In the genomic region with DNA sequence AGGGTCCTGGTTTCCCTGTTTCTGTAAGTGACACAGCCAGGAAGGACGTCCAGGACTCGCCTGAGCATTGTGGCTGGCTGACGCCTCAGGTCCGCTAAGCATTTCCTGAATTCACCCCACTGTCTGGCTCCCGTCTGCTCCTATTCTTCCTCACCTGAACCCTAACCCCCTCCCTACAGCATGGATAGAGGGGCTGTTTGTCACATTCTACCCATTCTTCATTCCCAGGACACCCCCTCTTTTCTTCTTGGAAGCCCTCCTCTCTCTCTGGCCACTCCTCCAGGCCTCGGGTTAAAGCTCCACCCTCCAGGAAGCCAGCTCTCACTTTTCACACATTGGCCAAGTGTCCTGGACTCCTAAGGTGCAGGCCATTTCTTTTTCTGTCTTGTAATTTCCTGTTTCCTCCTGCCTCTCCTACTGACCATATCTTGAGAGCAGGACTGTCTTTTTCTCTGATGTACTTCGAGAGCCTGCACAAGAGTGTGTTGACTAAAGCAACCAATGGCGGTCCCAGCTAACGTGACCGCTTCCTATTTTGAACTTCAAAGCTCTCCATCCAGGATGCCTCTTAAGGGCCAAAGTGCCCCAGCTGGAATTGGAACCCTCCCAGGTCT, we compare ENCODE assay signal across 1 cellular context.
A peak's percentile ranks its signal among the peaks of the same experiment; 100 is the strongest.
TF ChIP-seq lines count a peak whose summit lies in the region.

No MANE protein-coding gene starts in this region.

TF ChIP-seq in HepG2, 621 proteins besides CTCF, POLR2A, EP300 and RAD21 (continues in another document):
- TF ChIP-seq ZNF350 (CRISPR knock-in tag; IDR thresholded peaks at IDR 0.05; ENCODE audit: borderline replicate concordance, low read depth) (peak; percentile 20; the same call in 1 of the 2 replicates), SRSF1 (optimal IDR thresholded peaks at IDR 0.05; ENCODE audit: low read depth, low read length) (no peak), HIVEP1 (CRISPR knock-in tag; IDR thresholded peaks at IDR 0.05) (no peak), ZBTB8A (CRISPR knock-in tag; IDR thresholded peaks at IDR 0.05; ENCODE audit: borderline replicate concordance, low read depth) (no peak), ZFX (CRISPR knock-in tag; IDR thresholded peaks at IDR 0.05; ENCODE audit: low read depth) (peak; percentile 56; the same call in 1 of the 2 replicates), ZNF644 (CRISPR knock-in tag; IDR thresholded peaks at IDR 0.05; ENCODE audit: low read depth) (peak; percentile 11; the same call in 1 of the 2 replicates), RFX5 (IDR thresholded peaks at IDR 0.05; ENCODE audit: low read depth, low read length) (no peak), ZNF484 (CRISPR knock-in tag; IDR thresholded peaks at IDR 0.05; ENCODE audit: borderline replicate concordance, low read depth) (no peak), FOXJ3 (CRISPR knock-in tag; IDR thresholded peaks at IDR 0.05; ENCODE audit: borderline replicate concordance) (no peak), DNMT3B (CRISPR knock-in tag; conservative IDR thresholded peaks at IDR 0.05) (no peak), ZNF251 (CRISPR knock-in tag; IDR thresholded peaks at IDR 0.05) (no peak), ZNF629 (CRISPR knock-in tag; conservative IDR thresholded peaks at IDR 0.05) (peak; percentile 32; the same call in 1 of the 2 replicates), ZFP36L1 (CRISPR knock-in tag; IDR thresholded peaks at IDR 0.05) (no peak), THAP11 (CRISPR knock-in tag; IDR thresholded peaks at IDR 0.05) (0 out of 2 replicates have a peak, but pooled peaks have one; percentile 19), ZNF841 (CRISPR knock-in tag; IDR thresholded peaks at IDR 0.05; ENCODE audit: borderline replicate concordance) (no peak), JARID2 (CRISPR knock-in tag; IDR thresholded peaks at IDR 0.05; ENCODE audit: insufficient replicate concordance) (no peak), ZNF746 (CRISPR knock-in tag; IDR thresholded peaks at IDR 0.05) (no peak), KMT2B (CRISPR knock-in tag; IDR thresholded peaks at IDR 0.05) (peak; percentile 52; the same call in 1 of the 2 replicates), NFE2L2 (IDR thresholded peaks at IDR 0.05; ENCODE audit: low read length) (no peak), PHF8 (CRISPR knock-in tag; IDR thresholded peaks at IDR 0.05) (peak; percentile 38; the same call in 1 of the 2 replicates), SIN3A (IDR thresholded peaks at IDR 0.05; ENCODE audit: borderline replicate concordance, low read depth, low read length) (peak; percentile 58; the same call in 1 of the 2 replicates), POLR2AphosphoS5 (IDR thresholded peaks at IDR 0.05; ENCODE audit: low read depth, low read length) (peak; percentile 70), RXRB (CRISPR knock-in tag; IDR thresholded peaks at IDR 0.05; ENCODE audit: borderline replicate concordance) (no peak; the same call in 1 of the 2 replicates), ETV5 (CRISPR knock-in tag; IDR thresholded peaks at IDR 0.05; ENCODE audit: borderline replicate concordance) (no peak), ERF (CRISPR knock-in tag; IDR thresholded peaks at IDR 0.05) (peak; percentile 31; the same call in 1 of the 2 replicates), ZNF235 (CRISPR knock-in tag; IDR thresholded peaks at IDR 0.05; ENCODE audit: borderline replicate concordance) (no peak), ZNF136 (CRISPR knock-in tag; IDR thresholded peaks at IDR 0.05; ENCODE audit: low read depth) (no peak), PCBP2 (optimal IDR thresholded peaks at IDR 0.05; ENCODE audit: low read depth, low read length, poor library complexity, severe bottlenecking) (no peak), SP140L (CRISPR knock-in tag; IDR thresholded peaks at IDR 0.05; ENCODE audit: borderline replicate concordance) (no peak), HMG20B (CRISPR knock-in tag; conservative IDR thresholded peaks at IDR 0.05) (0 out of 2 replicates have a peak, but pooled peaks have one; percentile 31), ZNF138 (CRISPR knock-in tag; IDR thresholded peaks at IDR 0.05; ENCODE audit: low read depth) (0 out of 2 replicates have a peak, but pooled peaks have one; percentile 48), STAG1 (CRISPR knock-in tag; IDR thresholded peaks at IDR 0.05) (no peak), TAF1 (CRISPR knock-in tag; IDR thresholded peaks at IDR 0.05) (peak; percentile 43)
- TF ChIP-seq, protein P1, sequence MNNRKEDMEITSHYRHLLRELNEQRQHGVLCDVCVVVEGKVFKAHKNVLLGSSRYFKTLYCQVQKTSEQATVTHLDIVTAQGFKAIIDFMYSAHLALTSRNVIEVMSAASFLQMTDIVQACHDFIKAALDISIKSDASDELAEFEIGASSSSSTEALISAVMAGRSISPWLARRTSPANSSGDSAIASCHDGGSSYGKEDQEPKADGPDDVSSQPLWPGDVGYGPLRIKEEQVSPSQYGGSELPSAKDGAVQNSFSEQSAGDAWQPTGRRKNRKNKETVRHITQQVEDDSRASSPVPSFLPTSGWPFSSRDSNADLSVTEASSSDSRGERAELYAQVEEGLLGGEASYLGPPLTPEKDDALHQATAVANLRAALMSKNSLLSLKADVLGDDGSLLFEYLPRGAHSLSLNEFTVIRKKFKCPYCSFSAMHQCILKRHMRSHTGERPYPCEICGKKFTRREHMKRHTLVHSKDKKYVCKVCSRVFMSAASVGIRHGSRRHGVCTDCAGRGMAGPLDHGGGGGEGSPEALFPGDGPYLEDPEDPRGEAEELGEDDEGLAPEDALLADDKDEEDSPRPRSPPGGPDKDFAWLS (CRISPR knock-in tag; IDR thresholded peaks at IDR 0.05; ENCODE audit: borderline replicate concordance), result no peak
- TF ChIP-seq, protein P2, sequence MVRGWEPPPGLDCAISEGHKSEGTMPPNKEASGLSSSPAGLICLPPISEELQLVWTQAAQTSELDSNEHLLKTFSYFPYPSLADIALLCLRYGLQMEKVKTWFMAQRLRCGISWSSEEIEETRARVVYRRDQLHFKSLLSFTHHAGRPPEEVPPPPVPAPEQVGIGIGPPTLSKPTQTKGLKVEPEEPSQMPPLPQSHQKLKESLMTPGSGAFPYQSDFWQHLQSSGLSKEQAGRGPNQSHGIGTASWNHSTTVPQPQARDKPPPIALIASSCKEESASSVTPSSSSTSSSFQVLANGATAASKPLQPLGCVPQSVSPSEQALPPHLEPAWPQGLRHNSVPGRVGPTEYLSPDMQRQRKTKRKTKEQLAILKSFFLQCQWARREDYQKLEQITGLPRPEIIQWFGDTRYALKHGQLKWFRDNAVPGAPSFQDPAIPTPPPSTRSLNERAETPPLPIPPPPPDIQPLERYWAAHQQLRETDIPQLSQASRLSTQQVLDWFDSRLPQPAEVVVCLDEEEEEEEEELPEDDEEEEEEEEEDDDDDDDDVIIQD (CRISPR knock-in tag; IDR thresholded peaks at IDR 0.05; ENCODE audit: low read depth), result peak; percentile 32; the same call in 1 of the 2 replicates
- TF ChIP-seq, protein P3, sequence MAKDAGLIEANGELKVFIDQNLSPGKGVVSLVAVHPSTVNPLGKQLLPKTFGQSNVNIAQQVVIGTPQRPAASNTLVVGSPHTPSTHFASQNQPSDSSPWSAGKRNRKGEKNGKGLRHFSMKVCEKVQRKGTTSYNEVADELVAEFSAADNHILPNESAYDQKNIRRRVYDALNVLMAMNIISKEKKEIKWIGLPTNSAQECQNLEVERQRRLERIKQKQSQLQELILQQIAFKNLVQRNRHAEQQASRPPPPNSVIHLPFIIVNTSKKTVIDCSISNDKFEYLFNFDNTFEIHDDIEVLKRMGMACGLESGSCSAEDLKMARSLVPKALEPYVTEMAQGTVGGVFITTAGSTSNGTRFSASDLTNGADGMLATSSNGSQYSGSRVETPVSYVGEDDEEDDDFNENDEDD (CRISPR knock-in tag; IDR thresholded peaks at IDR 0.05; ENCODE audit: borderline replicate concordance), result peak; percentile 55; the same call in 1 of the 2 replicates
- TF ChIP-seq, protein P4, sequence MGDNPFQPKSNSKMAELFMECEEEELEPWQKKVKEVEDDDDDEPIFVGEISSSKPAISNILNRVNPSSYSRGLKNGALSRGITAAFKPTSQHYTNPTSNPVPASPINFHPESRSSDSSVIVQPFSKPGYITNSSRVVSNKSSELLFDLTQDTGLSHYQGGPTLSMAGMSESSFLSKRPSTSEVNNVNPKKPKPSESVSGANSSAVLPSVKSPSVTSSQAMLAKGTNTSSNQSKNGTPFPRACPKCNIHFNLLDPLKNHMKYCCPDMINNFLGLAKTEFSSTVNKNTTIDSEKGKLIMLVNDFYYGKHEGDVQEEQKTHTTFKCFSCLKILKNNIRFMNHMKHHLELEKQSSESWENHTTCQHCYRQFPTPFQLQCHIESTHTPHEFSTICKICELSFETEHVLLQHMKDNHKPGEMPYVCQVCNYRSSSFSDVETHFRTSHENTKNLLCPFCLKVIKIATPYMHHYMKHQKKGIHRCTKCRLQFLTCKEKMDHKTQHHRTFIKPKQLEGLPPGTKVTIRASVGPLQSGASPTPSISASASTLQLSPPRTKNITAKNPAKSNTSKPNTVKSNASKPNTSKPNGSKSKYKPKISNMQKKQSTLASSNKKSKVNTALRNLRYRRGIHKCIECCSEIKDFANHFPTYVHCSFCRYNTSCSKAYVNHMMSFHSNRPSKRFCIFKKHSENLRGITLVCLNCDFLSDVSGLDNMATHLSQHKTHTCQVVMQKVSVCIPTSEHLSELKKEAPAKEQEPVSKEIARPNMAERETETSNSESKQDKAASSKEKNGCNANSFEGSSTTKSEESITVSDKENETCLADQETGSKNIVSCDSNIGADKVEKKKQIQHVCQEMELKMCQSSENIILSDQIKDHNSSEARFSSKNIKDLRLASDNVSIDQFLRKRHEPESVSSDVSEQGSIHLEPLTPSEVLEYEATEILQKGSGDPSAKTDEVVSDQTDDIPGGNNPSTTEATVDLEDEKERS (CRISPR knock-in tag; IDR thresholded peaks at IDR 0.05), result peak; percentile 51; the same call in 1 of the 2 replicates
- TF ChIP-seq, protein P5, sequence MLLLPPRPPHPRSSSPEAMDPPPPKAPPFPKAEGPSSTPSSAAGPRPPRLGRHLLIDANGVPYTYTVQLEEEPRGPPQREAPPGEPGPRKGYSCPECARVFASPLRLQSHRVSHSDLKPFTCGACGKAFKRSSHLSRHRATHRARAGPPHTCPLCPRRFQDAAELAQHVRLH (CRISPR knock-in tag; IDR thresholded peaks at IDR 0.05; ENCODE audit: borderline replicate concordance, low read depth), result peak; percentile 56; the same call in 1 of the 2 replicates
- TF ChIP-seq, protein P6, sequence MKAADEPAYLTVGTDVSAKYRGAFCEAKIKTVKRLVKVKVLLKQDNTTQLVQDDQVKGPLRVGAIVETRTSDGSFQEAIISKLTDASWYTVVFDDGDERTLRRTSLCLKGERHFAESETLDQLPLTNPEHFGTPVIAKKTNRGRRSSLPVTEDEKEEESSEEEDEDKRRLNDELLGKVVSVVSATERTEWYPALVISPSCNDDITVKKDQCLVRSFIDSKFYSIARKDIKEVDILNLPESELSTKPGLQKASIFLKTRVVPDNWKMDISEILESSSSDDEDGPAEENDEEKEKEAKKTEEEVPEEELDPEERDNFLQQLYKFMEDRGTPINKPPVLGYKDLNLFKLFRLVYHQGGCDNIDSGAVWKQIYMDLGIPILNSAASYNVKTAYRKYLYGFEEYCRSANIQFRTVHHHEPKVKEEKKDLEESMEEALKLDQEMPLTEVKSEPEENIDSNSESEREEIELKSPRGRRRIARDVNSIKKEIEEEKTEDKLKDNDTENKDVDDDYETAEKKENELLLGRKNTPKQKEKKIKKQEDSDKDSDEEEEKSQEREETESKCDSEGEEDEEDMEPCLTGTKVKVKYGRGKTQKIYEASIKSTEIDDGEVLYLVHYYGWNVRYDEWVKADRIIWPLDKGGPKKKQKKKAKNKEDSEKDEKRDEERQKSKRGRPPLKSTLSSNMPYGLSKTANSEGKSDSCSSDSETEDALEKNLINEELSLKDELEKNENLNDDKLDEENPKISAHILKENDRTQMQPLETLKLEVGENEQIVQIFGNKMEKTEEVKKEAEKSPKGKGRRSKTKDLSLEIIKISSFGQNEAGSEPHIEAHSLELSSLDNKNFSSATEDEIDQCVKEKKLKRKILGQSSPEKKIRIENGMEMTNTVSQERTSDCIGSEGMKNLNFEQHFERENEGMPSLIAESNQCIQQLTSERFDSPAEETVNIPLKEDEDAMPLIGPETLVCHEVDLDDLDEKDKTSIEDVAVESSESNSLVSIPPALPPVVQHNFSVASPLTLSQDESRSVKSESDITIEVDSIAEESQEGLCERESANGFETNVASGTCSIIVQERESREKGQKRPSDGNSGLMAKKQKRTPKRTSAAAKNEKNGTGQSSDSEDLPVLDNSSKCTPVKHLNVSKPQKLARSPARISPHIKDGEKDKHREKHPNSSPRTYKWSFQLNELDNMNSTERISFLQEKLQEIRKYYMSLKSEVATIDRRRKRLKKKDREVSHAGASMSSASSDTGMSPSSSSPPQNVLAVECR (CRISPR knock-in tag; IDR thresholded peaks at IDR 0.05; ENCODE audit: borderline replicate concordance), result peak; percentile 15; the same call in 1 of the 2 replicates
- TF ChIP-seq, protein P7, sequence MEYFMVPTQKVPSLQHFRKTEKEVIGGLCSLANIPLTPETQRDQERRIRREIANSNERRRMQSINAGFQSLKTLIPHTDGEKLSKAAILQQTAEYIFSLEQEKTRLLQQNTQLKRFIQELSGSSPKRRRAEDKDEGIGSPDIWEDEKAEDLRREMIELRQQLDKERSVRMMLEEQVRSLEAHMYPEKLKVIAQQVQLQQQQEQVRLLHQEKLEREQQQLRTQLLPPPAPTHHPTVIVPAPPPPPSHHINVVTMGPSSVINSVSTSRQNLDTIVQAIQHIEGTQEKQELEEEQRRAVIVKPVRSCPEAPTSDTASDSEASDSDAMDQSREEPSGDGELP (IDR thresholded peaks at IDR 0.05; ENCODE audit: borderline replicate concordance, low read depth), result peak; percentile 43; the same call in 1 of the 2 replicates
- TF ChIP-seq, protein P8, sequence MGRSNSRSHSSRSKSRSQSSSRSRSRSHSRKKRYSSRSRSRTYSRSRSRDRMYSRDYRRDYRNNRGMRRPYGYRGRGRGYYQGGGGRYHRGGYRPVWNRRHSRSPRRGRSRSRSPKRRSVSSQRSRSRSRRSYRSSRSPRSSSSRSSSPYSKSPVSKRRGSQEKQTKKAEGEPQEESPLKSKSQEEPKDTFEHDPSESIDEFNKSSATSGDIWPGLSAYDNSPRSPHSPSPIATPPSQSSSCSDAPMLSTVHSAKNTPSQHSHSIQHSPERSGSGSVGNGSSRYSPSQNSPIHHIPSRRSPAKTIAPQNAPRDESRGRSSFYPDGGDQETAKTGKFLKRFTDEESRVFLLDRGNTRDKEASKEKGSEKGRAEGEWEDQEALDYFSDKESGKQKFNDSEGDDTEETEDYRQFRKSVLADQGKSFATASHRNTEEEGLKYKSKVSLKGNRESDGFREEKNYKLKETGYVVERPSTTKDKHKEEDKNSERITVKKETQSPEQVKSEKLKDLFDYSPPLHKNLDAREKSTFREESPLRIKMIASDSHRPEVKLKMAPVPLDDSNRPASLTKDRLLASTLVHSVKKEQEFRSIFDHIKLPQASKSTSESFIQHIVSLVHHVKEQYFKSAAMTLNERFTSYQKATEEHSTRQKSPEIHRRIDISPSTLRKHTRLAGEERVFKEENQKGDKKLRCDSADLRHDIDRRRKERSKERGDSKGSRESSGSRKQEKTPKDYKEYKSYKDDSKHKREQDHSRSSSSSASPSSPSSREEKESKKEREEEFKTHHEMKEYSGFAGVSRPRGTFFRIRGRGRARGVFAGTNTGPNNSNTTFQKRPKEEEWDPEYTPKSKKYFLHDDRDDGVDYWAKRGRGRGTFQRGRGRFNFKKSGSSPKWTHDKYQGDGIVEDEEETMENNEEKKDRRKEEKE (IDR thresholded peaks at IDR 0.05), result no peak
- TF ChIP-seq, protein P9, sequence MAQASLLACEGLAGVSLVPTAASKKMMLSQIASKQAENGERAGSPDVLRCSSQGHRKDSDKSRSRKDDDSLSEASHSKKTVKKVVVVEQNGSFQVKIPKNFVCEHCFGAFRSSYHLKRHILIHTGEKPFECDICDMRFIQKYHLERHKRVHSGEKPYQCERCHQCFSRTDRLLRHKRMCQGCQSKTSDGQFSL (CRISPR knock-in tag; IDR thresholded peaks at IDR 0.05), result peak; percentile 54; the same call in 1 of the 2 replicates
